In genomic region chr18:48540329-48541025, GRCh38 we compare ENCODE assay signal across 8 cellular contexts. TPM values are rescaled to one million over a fixed set of nuclear protein-coding genes. Genes with fewer than 3 reads are reported as not detected.
A peak's percentile ranks its signal among the peaks of the same experiment; 100 is the strongest.
DNase-seq lines count a peak whose midpoint lies in the region; ATAC-seq, FAIRE-seq and TF ChIP-seq lines count a peak whose summit lies in the region.

No MANE protein-coding gene starts in this region.

- H3K36me3 Mint-ChIP-seq in astrocyte (ENCODE audit: low read depth, unreplicated experiment), result peaks cover 12% of the 10 kb centered on the region
- H3K36me3 Mint-ChIP-seq in progenitor cell of endocrine pancreas (ENCODE audit: insufficient read depth), result no peaks in the 10 kb centered on the region

- H3K79me2 ChIP-seq in astrocyte (ENCODE audit: insufficient read depth, low read length), result peaks cover 62% of the 10 kb centered on the region

- TF ChIP-seq CTCF in astrocyte (IDR thresholded peaks at IDR 0.05; ENCODE audit: insufficient read depth, low read depth, low read length), result no peak
- peak; percentile 47 for TF ChIP-seq CTCF in progenitor cell of endocrine pancreas (IDR thresholded peaks at IDR 0.05; ENCODE audit: unreplicated experiment)

- peak overlapping the region; percentile 89 for H3K4me3 ChIP-seq in HUES6 (ENCODE audit: low read depth, low read length)
- H3K4me3 ChIP-seq in astrocyte (ENCODE audit: insufficient read depth, low read depth, low read length), result peak overlapping the region; percentile 75

- H3K27me3 ChIP-seq in HUES6 (ENCODE audit: control insufficient read depth, insufficient read depth, low read length) (peaks cover 6% of the 10 kb centered on the region; the same call in 1 of the 2 replicates), astrocyte (ENCODE audit: insufficient read depth, low read length) (no peaks in the 10 kb centered on the region)

- H3K4me2 ChIP-seq in astrocyte (ENCODE audit: low read length), result peak overlapping the region; percentile 98

- H3K27me3 Mint-ChIP-seq in astrocyte (ENCODE audit: low read depth, unreplicated experiment) (no peaks in the 10 kb centered on the region), progenitor cell of endocrine pancreas (peaks cover 20% of the 10 kb centered on the region)

- H3K9ac ChIP-seq in HUES6 (ENCODE audit: low read length) (peak overlapping the region; percentile 81), astrocyte (ENCODE audit: low read length) (peak overlapping the region; percentile 95)

- peak; percentile 40 for ATAC-seq in GM19025 (IDR thresholded peaks at IDR 0.05; ENCODE audit: low read depth, unreplicated experiment)

- no peak for FAIRE-seq in astrocyte (lab: Jason Lieb, UNC)

- peak overlapping the region; percentile 83 for H3K27ac Mint-ChIP-seq in astrocyte (ENCODE audit: unreplicated experiment)
- peak overlapping the region; percentile 37 for H3K27ac Mint-ChIP-seq in progenitor cell of endocrine pancreas

- no peaks in the 10 kb centered on the region for H3K9me3 ChIP-seq in HUES6 (ENCODE audit: control insufficient read depth, insufficient read depth, low read depth, low read length)
- H3K9me3 ChIP-seq in astrocyte (ENCODE audit: insufficient read depth, low read depth, low read length), result no peaks in the 10 kb centered on the region

- H3K9me3 Mint-ChIP-seq in astrocyte (ENCODE audit: unreplicated experiment) (no peaks in the 10 kb centered on the region), progenitor cell of endocrine pancreas (ENCODE audit: low read depth) (no peaks in the 10 kb centered on the region)

- H3K27ac ChIP-seq in HUES6 (ENCODE audit: low read depth, low read length) (no peak overlapping the region; the same call in 1 of the 2 replicates), astrocyte (ENCODE audit: low read depth, low read length) (peak overlapping the region; percentile 88)

- H3K4me1 ChIP-seq in HUES6 (ENCODE audit: control insufficient read depth, insufficient read depth, low read length) (peaks cover 46% of the 10 kb centered on the region), astrocyte (ENCODE audit: insufficient read depth, low read length) (peaks cover 43% of the 10 kb centered on the region)

- DNase-seq in AG08395 (ENCODE audit: low spot score) (peak; percentile 56), T follicular helper cell (ENCODE audit: low read depth) (peak; percentile 16), astrocyte (ENCODE audit: low read depth) (peak; percentile 39), hepatic stellate cell (ENCODE audit: low spot score) (peak; percentile 69), progenitor cell of endocrine pancreas (ENCODE audit: low spot score, unreplicated experiment) (peak; percentile 34), KG1 (lab: John Stamatoyannopoulos, UW) (no peak)

- H3K36me3 ChIP-seq in HUES6 (ENCODE audit: control insufficient read depth, insufficient read depth, low read length) (no peaks in the 10 kb centered on the region), astrocyte (ENCODE audit: insufficient read depth, low read length) (no peaks in the 10 kb centered on the region)

- H2AFZ ChIP-seq in astrocyte (ENCODE audit: low read depth, low read length), result peak overlapping the region; percentile 28

- peaks cover 42% of the 10 kb centered on the region for H4K20me1 ChIP-seq in astrocyte (ENCODE audit: insufficient read depth, low read length)

- H3K4me3 Mint-ChIP-seq in astrocyte (ENCODE audit: unreplicated experiment) (peak overlapping the region; percentile 91), progenitor cell of endocrine pancreas (ENCODE audit: low read depth) (peak overlapping the region; percentile 82)

- H3K4me1 Mint-ChIP-seq in astrocyte (ENCODE audit: low read depth, unreplicated experiment) (peaks cover 48% of the 10 kb centered on the region), progenitor cell of endocrine pancreas (ENCODE audit: low read depth) (peaks cover 25% of the 10 kb centered on the region)

RNA-seq across cellular contexts. Expression of gene CTIF, which starts 1.6 kb away (rescaled TPM):
- total RNA-seq in astrocyte (93.6 and 101 TPM in 2 replicates), progenitor cell of endocrine pancreas (26.4 and 33.1 TPM in 2 replicates)
